In genomic region chr11:95690100-95690499, GRCh38 we compare ENCODE assay signal across 16 cellular contexts.
DNase-seq lines count a peak whose midpoint lies in the region; ATAC-seq, FAIRE-seq and TF ChIP-seq lines count a peak whose summit lies in the region.
"Had no signal": no experiment of that assay in that cellular context is flagged by ENCODE, and none has a peak within 500 bp of the region (broad histone marks: within the 10 kb centered on the region; RNA-seq: fewer than 3 reads in every experiment).

No MANE protein-coding gene starts in this region.

- peaks cover 4 to 6% of the 10 kb centered on the region in 2 experiments for H3K9me3 ChIP-seq in CD4-positive, CD25-positive, alpha-beta regulatory T cell (ENCODE audit: control insufficient read depth in 2 of 2, low read length in 2 of 2)
- H3K9me3 ChIP-seq in effector memory CD4-positive, alpha-beta T cell (ENCODE audit: control insufficient read depth, low read length): no peaks in the 10 kb centered on the region
- peaks cover 0 to 5% (median 0%) of the 10 kb centered on the region in 3 experiments for H3K9me3 ChIP-seq in naive thymus-derived CD4-positive, alpha-beta T cell (ENCODE audit: control insufficient read depth in 2 of 3, low read length in 3 of 3)

- intact Hi-C loops in naive thymus-derived CD4-positive, alpha-beta T cell (cut with micrococcal nuclease): no loop called here

- POLR2A ChIA-PET in naive thymus-derived CD4-positive, alpha-beta T cell (lab: Charles Lee): interaction anchor here (0.6 to 3.5 kb wide), 12 partner anchors 9 to 623 kb away, joined by 3 to 44 read pairs (median 8); partner anchors contain the start of genes SESN3 and SRSF8

- CTCF ChIA-PET in naive thymus-derived CD4-positive, alpha-beta T cell (lab: Charles Lee): interaction anchor here (0.6 to 2.4 kb wide), 6 partner anchors 9 to 536 kb away, joined by 3 to 18 read pairs (median 4); partner anchors contain the start of gene SESN3

- no peak for TF ChIP-seq POLR2A in GM12891 (IDR thresholded peaks at IDR 0.05; ENCODE audit: low read depth, low read length)

- DNase-seq in CD4-positive, CD25-positive, alpha-beta regulatory T cell: no peak
- DNase-seq in GM12891 (ENCODE audit: insufficient read length, low spot score): no peak
- DNase-seq in effector memory CD4-positive, alpha-beta T cell: no peak
- DNase-seq in naive thymus-derived CD4-positive, alpha-beta T cell: no peak
- DNase-seq in activated T-cell treated with anti-CD3 and anti-CD28 coated beads, Interleukin-2, amount 50 U/mL, for 48 hours: no peak
- no peak for DNase-seq in hepatic stellate cell (ENCODE audit: low spot score)
- no peak for DNase-seq in T-helper 1 cell
- DNase-seq: C1 segment of cervical spinal cord; Caco-2; CD8-positive, alpha-beta T cell; DND-41; GF-D8; HCEC 1CT; HFFc6 had no signal

- H3K27ac ChIP-seq in CD4-positive, CD25-positive, alpha-beta regulatory T cell (ENCODE audit: insufficient read depth, low read length, poor library complexity, severe bottlenecking): peak overlapping the region; percentile 77
- peak overlapping the region; percentile 6 for H3K27ac ChIP-seq in effector memory CD4-positive, alpha-beta T cell (ENCODE audit: insufficient read depth, low read length, poor library complexity, severe bottlenecking)
- peak overlapping the region; percentile 73 for H3K27ac ChIP-seq in naive thymus-derived CD4-positive, alpha-beta T cell (ENCODE audit: low read depth, low read length)

- H3K27me3 Mint-ChIP-seq in CD4-positive, CD25-positive, alpha-beta regulatory T cell: no peaks in the 10 kb centered on the region
- no peaks in the 10 kb centered on the region for H3K27me3 Mint-ChIP-seq in naive thymus-derived CD4-positive, alpha-beta T cell
- H3K27me3 Mint-ChIP-seq: B cell, IgD-negative memory B cell had no signal

- peaks cover 4 to 25% (median 13%) of the 10 kb centered on the region in 4 donors for H3K4me1 Mint-ChIP-seq in CD4-positive, CD25-positive, alpha-beta regulatory T cell
- H3K4me1 Mint-ChIP-seq in naive thymus-derived CD4-positive, alpha-beta T cell: peaks cover 2 to 39% (median 21%) of the 10 kb centered on the region in 7 donors

- ATAC-seq in CD4-positive, CD25-positive, alpha-beta regulatory T cell (ENCODE audit: low read depth in 2 of 2): no peak
- ATAC-seq in naive thymus-derived CD4-positive, alpha-beta T cell: no peak
- ATAC-seq: CD8-positive, alpha-beta T cell had no signal

- FAIRE-seq in GM12891 (lab: Jason Lieb, UNC): no peak

- H3K9me3 Mint-ChIP-seq in CD4-positive, CD25-positive, alpha-beta regulatory T cell: peaks cover 0 to 11% (median 2%) of the 10 kb centered on the region in 7 donors
- peaks cover 0 to 9% (median 3%) of the 10 kb centered on the region in 11 donors for H3K9me3 Mint-ChIP-seq in naive thymus-derived CD4-positive, alpha-beta T cell
- H3K9me3 Mint-ChIP-seq: HFFc6, IgD-negative memory B cell had no signal

- H3K4me3 Mint-ChIP-seq in CD4-positive, CD25-positive, alpha-beta regulatory T cell: no peak overlapping the region
- H3K4me3 Mint-ChIP-seq in naive thymus-derived CD4-positive, alpha-beta T cell: no peak overlapping the region
- H3K4me3 Mint-ChIP-seq: B cell; CD8-positive, alpha-beta T cell; HFFc6; IgD-negative memory B cell had no signal

- peaks cover 70% of the 10 kb centered on the region for H3K4me1 ChIP-seq in CD4-positive, CD25-positive, alpha-beta regulatory T cell (ENCODE audit: control insufficient read depth, insufficient read depth, low read length, poor library complexity, severe bottlenecking)
- peaks cover 21% of the 10 kb centered on the region for H3K4me1 ChIP-seq in effector memory CD4-positive, alpha-beta T cell (ENCODE audit: control insufficient read depth, insufficient read depth, low read length, poor library complexity, severe bottlenecking)
- H3K4me1 ChIP-seq in naive thymus-derived CD4-positive, alpha-beta T cell (ENCODE audit: control insufficient read depth in 2 of 2, insufficient read depth in 2 of 2, low read length in 2 of 2): peaks cover 25 to 54% of the 10 kb centered on the region in 2 donors
- H3K4me1 ChIP-seq: Caco-2 had no signal

- H3K36me3 Mint-ChIP-seq in CD4-positive, CD25-positive, alpha-beta regulatory T cell: no peaks in the 10 kb centered on the region
- peaks cover 0 to 26% (median 0%) of the 10 kb centered on the region in 5 donors for H3K36me3 Mint-ChIP-seq in naive thymus-derived CD4-positive, alpha-beta T cell
- H3K36me3 Mint-ChIP-seq: CD8-positive, alpha-beta T cell; IgD-negative memory B cell had no signal

- no peaks in the 10 kb centered on the region for H3K27me3 ChIP-seq in CD4-positive, CD25-positive, alpha-beta regulatory T cell (ENCODE audit: control insufficient read depth, insufficient read depth, low read length)
- no peaks in the 10 kb centered on the region for H3K27me3 ChIP-seq in effector memory CD4-positive, alpha-beta T cell (replicated peaks; ENCODE audit: control insufficient read depth, insufficient read depth, low read length, poor library complexity, severe bottlenecking)
- H3K27me3 ChIP-seq in naive thymus-derived CD4-positive, alpha-beta T cell (ENCODE audit: control insufficient read depth in 2 of 2, insufficient read depth in 2 of 2, low read length in 2 of 2): no peaks in the 10 kb centered on the region

- H3K36me3 ChIP-seq in CD4-positive, CD25-positive, alpha-beta regulatory T cell (ENCODE audit: control insufficient read depth, insufficient read depth, low read length): no peaks in the 10 kb centered on the region
- no peaks in the 10 kb centered on the region for H3K36me3 ChIP-seq in effector memory CD4-positive, alpha-beta T cell (ENCODE audit: control insufficient read depth, insufficient read depth, low read length)
- no peaks in the 10 kb centered on the region for H3K36me3 ChIP-seq in naive thymus-derived CD4-positive, alpha-beta T cell (ENCODE audit: control insufficient read depth in 2 of 3, insufficient read depth in 3 of 3, low read length in 3 of 3)

- H3K27ac Mint-ChIP-seq in CD4-positive, CD25-positive, alpha-beta regulatory T cell: no peak overlapping the region
- no peak overlapping the region for H3K27ac Mint-ChIP-seq in naive thymus-derived CD4-positive, alpha-beta T cell
- H3K27ac Mint-ChIP-seq: B cell; CD8-positive, alpha-beta T cell; HFFc6; IgD-negative memory B cell had no signal

- peak overlapping the region; percentile 71 for H3K4me3 ChIP-seq in CD4-positive, CD25-positive, alpha-beta regulatory T cell (ENCODE audit: low read depth, low read length)
- H3K4me3 ChIP-seq in effector memory CD4-positive, alpha-beta T cell (ENCODE audit: insufficient read depth, low read depth, low read length, poor library complexity, severe bottlenecking): no peak overlapping the region
- peak overlapping the region; percentile 15 for H3K4me3 ChIP-seq in naive thymus-derived CD4-positive, alpha-beta T cell (ENCODE audit: low read length)

TF ChIP-seq in GM12891, 5 proteins besides CTCF, POLR2A, EP300 and RAD21:
- TF ChIP-seq PAX5 (IDR thresholded peaks at IDR 0.05; ENCODE audit: insufficient read depth, low read length, severe bottlenecking) (no peak), TAF1 (IDR thresholded peaks at IDR 0.05; ENCODE audit: low read depth, low read length) (peak; percentile 11; the same call in 1 of the 2 replicates)
TF ChIP-seq in GM12891: peak in this region for 1.

Comparison
In these comparisons a context has a peak if more than half of its experiments do, and no peak if none do; other contexts are left out.
1. H3K27ac ChIP-seq: peak in every context shown above with its lines; median percentile 77 in CD4-positive, CD25-positive, alpha-beta regulatory T cell; 73 in naive thymus-derived CD4-positive, alpha-beta T cell; 6 in effector memory CD4-positive, alpha-beta T cell.